ENCODE assay signal across 8 cellular contexts in genomic region chr6:12007915-12008286, GRCh38. TPM values are rescaled to one million over a fixed set of nuclear protein-coding genes. Genes with fewer than 3 reads are reported as not detected.
DNase-seq lines count a peak whose midpoint lies in the region; ATAC-seq and TF ChIP-seq lines count a peak whose summit lies in the region.

No MANE protein-coding gene starts in this region.

- H3K27ac ChIP-seq in BLaER1 (peak overlapping the region; percentile 86; the same call in 1 of the 2 replicates), dorsolateral prefrontal cortex (peak overlapping the region in 45 of 59 donors; percentile 48 to 94 (median 85))

- TF ChIP-seq CTCF in LNCaP clone FGC (IDR thresholded peaks at IDR 0.05; ENCODE audit: control insufficient read depth, extremely low read depth, insufficient read depth), result no peak
- no peak for TF ChIP-seq CTCF in dorsolateral prefrontal cortex (IDR thresholded peaks at IDR 0.05 in 54 of 56, conservative IDR thresholded peaks at IDR 0.05 in 2 of 56; ENCODE audit: low read depth in 1 of 56, partially characterized antibody in 56 of 56)
- no peak for TF ChIP-seq CTCF in nephron progenitor cell (IDR thresholded peaks at IDR 0.05)

- H3K4me1 Mint-ChIP-seq in nephron progenitor cell, result peaks cover 36% of the 10 kb centered on the region

- H3K4me3 ChIP-seq in BLaER1 (peak overlapping the region; percentile 81), LNCaP clone FGC (ENCODE audit: low read depth, low read length) (peak overlapping the region; percentile 57), dorsolateral prefrontal cortex (peak overlapping the region in 53 of 59 donors; percentile 42 to 87 (median 76))

- H4K20me1 ChIP-seq in BLaER1, result peaks cover 2% of the 10 kb centered on the region; the same call in 1 of the 2 replicates

- H3K4me3 Mint-ChIP-seq in nephron progenitor cell, result peak overlapping the region; percentile 94

- no peak for ATAC-seq in GM18502 (IDR thresholded peaks at IDR 0.05; ENCODE audit: poor library complexity, unreplicated experiment)
- ATAC-seq in GM21825 (IDR thresholded peaks at IDR 0.05; ENCODE audit: unreplicated experiment), result no peak

- no peak overlapping the region for H3K9ac ChIP-seq in BLaER1

- H3K4me2 ChIP-seq in BLaER1, result peak overlapping the region; percentile 90

- no peaks in the 10 kb centered on the region for H3K36me3 Mint-ChIP-seq in nephron progenitor cell (ENCODE audit: low read depth)

- H3K27me3 Mint-ChIP-seq in nephron progenitor cell (ENCODE audit: low read depth, poor library complexity), result no peaks in the 10 kb centered on the region

- H3K27me3 ChIP-seq in BLaER1 (no peaks in the 10 kb centered on the region), dorsolateral prefrontal cortex (no peaks in the 10 kb centered on the region)

- H3K27ac Mint-ChIP-seq in nephron progenitor cell, result peak overlapping the region; percentile 99

- intact Hi-C loops in dorsolateral prefrontal cortex (cut with DNase I), result no loop called here

- H3K9me3 Mint-ChIP-seq in nephron progenitor cell, result no peaks in the 10 kb centered on the region

- DNase-seq in LNCaP clone FGC (ENCODE audit: low read depth) (no peak), dorsolateral prefrontal cortex (no peak), nephron progenitor cell (no peak), kidney glomerular epithelial cell (lab: John Stamatoyannopoulos, UW) (no peak), activated gamma-delta T cell (lab: John Stamatoyannopoulos, UW) (no peak)

- H3K9me3 ChIP-seq in BLaER1, result no peaks in the 10 kb centered on the region

- no peaks in the 10 kb centered on the region for H3K36me3 ChIP-seq in BLaER1

- peaks cover 23% of the 10 kb centered on the region for H3K4me1 ChIP-seq in BLaER1

RNA-seq across cellular contexts. Expression of gene HIVEP1, which starts 4.2 kb away (rescaled TPM):
- total RNA-seq in dorsolateral prefrontal cortex, result 10 to 100 TPM; 24.9 to 56.3 (median 41.0) TPM
